ENCODE assay signal across 8 cellular contexts in genomic region chr15:45573961-45574629, GRCh38.
DNase-seq lines count a peak whose midpoint lies in the region; ATAC-seq and TF ChIP-seq lines count a peak whose summit lies in the region.

No MANE protein-coding gene starts in this region.

- TF ChIP-seq EP300 in Ishikawa (IDR thresholded peaks at IDR 0.05; ENCODE audit: borderline replicate concordance): no peak

- H3K27me3 Mint-ChIP-seq in memory B cell: no peaks in the 10 kb centered on the region

- H3K4me3 Mint-ChIP-seq in memory B cell: no peak overlapping the region

- TF ChIP-seq RAD21 in Ishikawa (IDR thresholded peaks at IDR 0.05; ENCODE audit: low read depth): 0 out of 2 replicates have a peak, but pooled peaks have one; percentile 6

- ATAC-seq in memory B cell (ENCODE audit: low read depth) (peak; percentile 24), GM18873 (IDR thresholded peaks at IDR 0.05; ENCODE audit: low FRiP score, unreplicated experiment) (no peak), HG03432 (IDR thresholded peaks at IDR 0.05; ENCODE audit: unreplicated experiment) (no peak), HG03159 (IDR thresholded peaks at IDR 0.05; ENCODE audit: unreplicated experiment) (no peak)

- H3K36me3 Mint-ChIP-seq in memory B cell: no peaks in the 10 kb centered on the region

- H3K4me1 Mint-ChIP-seq in memory B cell: peaks cover 10% of the 10 kb centered on the region

- H3K9me3 Mint-ChIP-seq in memory B cell: no peaks in the 10 kb centered on the region

- H3K27ac Mint-ChIP-seq in memory B cell: no peak overlapping the region

- DNase-seq in EH (ENCODE audit: low read depth) (peak; percentile 37), amniotic epithelial cell (ENCODE audit: low read depth) (peak; percentile 13), memory B cell (ENCODE audit: low spot score in 2 of 2) (no peak), NOMO-1 treated with DMSO at 0.1 percent for 48 hours (lab: John Stamatoyannopoulos, UW; ENCODE audit: unreplicated experiment) (no peak)

TF ChIP-seq in Ishikawa, 13 proteins besides CTCF, POLR2A, EP300 and RAD21:
- TF ChIP-seq REST (IDR thresholded peaks at IDR 0.05; ENCODE audit: low read depth) (no peak), ZBTB7A (IDR thresholded peaks at IDR 0.05; ENCODE audit: low read depth) (no peak)
TF ChIP-seq in Ishikawa: peak in this region for 0.

Comparison
In these comparisons a context has a peak if more than half of its experiments do, and no peak if none do; other contexts are left out.
1. DNase-seq: peak in EH (single experiment) and amniotic epithelial cell (single experiment); none in memory B cell (0 of 2) and NOMO-1 treated with DMSO at 0.1 percent for 48 hours (single experiment).